10 cellular contexts compared by ENCODE assay signal in the genomic region with DNA sequence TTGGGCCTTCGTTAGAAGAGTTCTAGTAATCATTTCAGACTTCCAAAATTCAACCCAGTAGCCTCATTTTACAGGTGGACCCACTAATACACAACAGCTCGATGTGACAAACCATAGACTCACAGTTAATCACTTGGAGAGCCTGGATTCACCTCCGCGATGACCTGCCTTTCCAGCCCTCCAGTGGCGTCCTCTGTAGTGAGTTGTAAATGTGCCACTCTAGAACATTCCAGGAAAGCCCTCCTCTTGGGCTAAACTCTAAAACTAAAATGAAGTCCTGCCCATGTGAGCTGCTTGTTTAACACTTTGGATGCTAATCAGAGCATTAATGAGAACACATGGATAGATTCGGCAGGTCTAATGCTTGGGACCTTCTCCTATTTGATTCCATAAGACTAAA.
DNase-seq lines count a peak whose midpoint lies in the region; TF ChIP-seq lines count a peak whose summit lies in the region.
"Had no signal": no experiment of that assay in that cellular context is flagged by ENCODE, and none has a peak within 500 bp of the region (broad histone marks: within the 10 kb centered on the region; RNA-seq: fewer than 3 reads in every experiment).

No MANE protein-coding gene starts in this region.

- H2BK120ac ChIP-seq in H9 (ENCODE audit: low read depth, low read length, poor library complexity, severe bottlenecking): no peak overlapping the region

- H3K4me2 ChIP-seq in H9 (ENCODE audit: insufficient read depth, insufficient read length, low read length): no peak overlapping the region

- intact Hi-C loops in CD4-positive, alpha-beta memory T cell (cut with micrococcal nuclease): no loop called here
- intact Hi-C loops in esophagus muscularis mucosa (cut with DNase I) (no loop called here), sigmoid colon (cut with DNase I) (loop anchor here (5.0 kb wide), 3 partner anchors 65 to 120 kb away; no protein-coding TSS in a partner anchor)

- H2BK5ac ChIP-seq in H9 (ENCODE audit: insufficient read length, low read length): no peak overlapping the region

- POLR2A ChIA-PET in CD4-positive, alpha-beta memory T cell (lab: Charles Lee; ENCODE audit: partially characterized antibody): interaction anchor here (1.1 to 7.8 kb wide), 6 partner anchors 18 to 139 kb away, joined by 3 to 66 read pairs (median 12); no protein-coding TSS in a partner anchor

- no peak overlapping the region for H3K23ac ChIP-seq in H9 (ENCODE audit: insufficient read length, low read depth, low read length)

- H3K27ac ChIP-seq in CD4-positive, alpha-beta memory T cell (ENCODE audit: low read depth, low read length): peak overlapping the region; percentile 38
- H3K27ac ChIP-seq in Peyer's patch (peak overlapping the region; percentile 57 to 90 (median 78)), esophagus muscularis mucosa (replicated peaks in 1 of 4) (peak overlapping the region; percentile 87 to 91 (median 88)), sigmoid colon (peak overlapping the region; percentile 80 to 90 (median 85)), H9 (ENCODE audit: insufficient read length, low read depth, low read length) (no peak overlapping the region)

- H3K79me2 ChIP-seq in H9 (ENCODE audit: insufficient read depth, low read length): no peaks in the 10 kb centered on the region

- H3K9me3 Mint-ChIP-seq in CD4-positive, alpha-beta memory T cell: no peaks in the 10 kb centered on the region
- peaks cover 14 to 20% of the 10 kb centered on the region in 2 experiments; a peak in 4 of 5 replicates for H3K9me3 Mint-ChIP-seq in H9
- H3K9me3 Mint-ChIP-seq: activated T-cell treated with anti-CD3 and anti-CD28 coated beads, Interleukin-2, amount 50 U/mL, for 72 hours had no signal

- no peaks in the 10 kb centered on the region for H3K79me1 ChIP-seq in H9 (ENCODE audit: insufficient read depth, low read depth, low read length, poor library complexity, severe bottlenecking)

- H3K14ac ChIP-seq in H9 (ENCODE audit: insufficient read depth, low read length): no peak overlapping the region

- TF ChIP-seq EP300 in esophagus muscularis mucosa (IDR thresholded peaks at IDR 0.05): no peak
- TF ChIP-seq EP300 in sigmoid colon (IDR thresholded peaks at IDR 0.05): no peak

- no peaks in the 10 kb centered on the region for H3K9me3 ChIP-seq in CD4-positive, alpha-beta memory T cell (ENCODE audit: control insufficient read depth in 1 of 2, low read length in 2 of 2)
- no peaks in the 10 kb centered on the region for H3K9me3 ChIP-seq in Peyer's patch
- H3K9me3 ChIP-seq in esophagus muscularis mucosa: no peaks in the 10 kb centered on the region
- H3K9me3 ChIP-seq in sigmoid colon: no peaks in the 10 kb centered on the region
- peaks cover 17% of the 10 kb centered on the region for H3K9me3 ChIP-seq in H9 (ENCODE audit: control insufficient read depth, low read depth, low read length)

- no peaks in the 10 kb centered on the region for H3K23me2 ChIP-seq in H9 (ENCODE audit: insufficient read length, low read depth, low read length, poor library complexity, severe bottlenecking)

- peaks cover 77 to 97% (median 89%) of the 10 kb centered on the region in 4 donors for H3K4me1 Mint-ChIP-seq in CD4-positive, alpha-beta memory T cell
- H3K4me1 Mint-ChIP-seq in H9: peaks cover 18 to 25% of the 10 kb centered on the region in 2 experiments

- no peak overlapping the region for H3K9ac ChIP-seq in H9 (ENCODE audit: extremely low read depth, insufficient read length, low read length)

- no peaks in the 10 kb centered on the region for H4K20me1 ChIP-seq in H9 (ENCODE audit: control insufficient read depth, insufficient read depth, insufficient read length)

- H3K4ac ChIP-seq in H9 (ENCODE audit: low read depth, low read length): no peak overlapping the region

- H3K4me3 ChIP-seq in CD4-positive, alpha-beta memory T cell (ENCODE audit: low read length in 2 of 2): no peak overlapping the region
- H3K4me3 ChIP-seq in Peyer's patch (no peak overlapping the region), esophagus muscularis mucosa (no peak overlapping the region), sigmoid colon (no peak overlapping the region)

- H3T11ph ChIP-seq in H9 (ENCODE audit: low read length): no peak overlapping the region

- no peak for TF ChIP-seq POLR2A in Peyer's patch (IDR thresholded peaks at IDR 0.05)
- TF ChIP-seq POLR2A in esophagus muscularis mucosa (IDR thresholded peaks at IDR 0.05; ENCODE audit: low read depth): no peak
- TF ChIP-seq POLR2A in sigmoid colon (IDR thresholded peaks at IDR 0.05): no peak

- H3K27me3 ChIP-seq in CD4-positive, alpha-beta memory T cell (ENCODE audit: insufficient read depth, low read length): no peaks in the 10 kb centered on the region
- H3K27me3 ChIP-seq in Peyer's patch (no peaks in the 10 kb centered on the region), esophagus muscularis mucosa (no peaks in the 10 kb centered on the region), sigmoid colon (no peaks in the 10 kb centered on the region), H9 (ENCODE audit: insufficient read depth, low read length) (no peaks in the 10 kb centered on the region)

- no peaks in the 10 kb centered on the region for H3K36me3 ChIP-seq in CD4-positive, alpha-beta memory T cell (ENCODE audit: insufficient read depth, low read length)
- H3K36me3 ChIP-seq in Peyer's patch: no peaks in the 10 kb centered on the region
- no peaks in the 10 kb centered on the region for H3K36me3 ChIP-seq in esophagus muscularis mucosa
- H3K36me3 ChIP-seq in sigmoid colon: no peaks in the 10 kb centered on the region

- H3K56ac ChIP-seq in H9 (ENCODE audit: insufficient read length, low read depth, low read length): no peak overlapping the region

- H3K18ac ChIP-seq in H9 (ENCODE audit: insufficient read length, low read depth, low read length): no peak overlapping the region

- DNase-seq in CD4-positive, alpha-beta memory T cell: no peak
- DNase-seq in Peyer's patch (no peak), esophagus muscularis mucosa (ENCODE audit: extremely low spot score) (no peak), sigmoid colon (no peak), H9 (no peak), NCI-H2171 treated with DMSO at 0.1 percent for 48 hours (lab: John Stamatoyannopoulos, UW) (no peak), superior temporal gyrus (ENCODE audit: extremely low spot score) (no peak)
- no peak for DNase-seq in stimulated activated CD4-positive, alpha-beta T cell treated with anti-CD3 and anti-CD28 coated beads, Interleukin-15, amount 100 ng/mL, for 24 hours
- DNase-seq: NK-92 treated with Interleukin-12 subunit alpha and Interleukin-12 subunit beta, amount 100 ng/mL, for 24 hours had no signal

- H2AFZ ChIP-seq in H9 (ENCODE audit: low read length): no peak overlapping the region

- peaks cover 2 to 7% of the 10 kb centered on the region in 2 donors for H3K36me3 Mint-ChIP-seq in CD4-positive, alpha-beta memory T cell
- H3K36me3 Mint-ChIP-seq in H9 (ENCODE audit: insufficient read depth in 1 of 3, low read depth in 3 of 3): peaks cover 13 to 26% (median 26%) of the 10 kb centered on the region in 3 experiments

- no peaks in the 10 kb centered on the region for H3K27me3 Mint-ChIP-seq in CD4-positive, alpha-beta memory T cell
- H3K27me3 Mint-ChIP-seq in H9 (ENCODE audit: low read depth): no peaks in the 10 kb centered on the region

- WGBS in esophagus muscularis mucosa: 86% methylated on average over 6 of the region's 6 CpGs
- 92 to 94% methylated on average over 6 of the region's 6 CpGs for WGBS in sigmoid colon, 2 donors
- no CpG with 5 or more reads among the region's 6 CpGs for WGBS in H9 (ENCODE audit: extremely low coverage, insufficient read length, low lambda C conversion rate)

- no peak for TF ChIP-seq CTCF in Peyer's patch (IDR thresholded peaks at IDR 0.05)
- no peak for TF ChIP-seq CTCF in esophagus muscularis mucosa (IDR thresholded peaks at IDR 0.05)
- TF ChIP-seq CTCF in sigmoid colon (IDR thresholded peaks at IDR 0.05): no peak
- no peak for TF ChIP-seq CTCF in H9 (conservative IDR thresholded peaks at IDR 0.05)

- H2BK12ac ChIP-seq in H9 (ENCODE audit: insufficient read length, low read depth, low read length): no peak overlapping the region

- H3K27ac Mint-ChIP-seq in CD4-positive, alpha-beta memory T cell: peak overlapping the region; percentile 19 to 94 (median 92)
- H3K27ac Mint-ChIP-seq in H9: no peak overlapping the region; a peak in 1 of 7 replicates

- peak overlapping the region in 3 of 8 donors; percentile 17 to 59 (median 29) for H3K4me3 Mint-ChIP-seq in CD4-positive, alpha-beta memory T cell
- no peak overlapping the region for H3K4me3 Mint-ChIP-seq in H9

- no peak overlapping the region for H4K91ac ChIP-seq in H9 (ENCODE audit: insufficient read length, low read depth, low read length)

- H2AK5ac ChIP-seq in H9 (ENCODE audit: insufficient read length, low read length): no peak overlapping the region

- H2BK15ac ChIP-seq in H9 (ENCODE audit: low read depth, low read length): no peak overlapping the region

- H3K4me1 ChIP-seq in CD4-positive, alpha-beta memory T cell (ENCODE audit: insufficient read depth, low read length): peaks cover 100% of the 10 kb centered on the region
- H3K4me1 ChIP-seq in Peyer's patch (peaks cover 3 to 92% (median 34%) of the 10 kb centered on the region in 4 donors), esophagus muscularis mucosa (peaks cover 95 to 100% (median 100%) of the 10 kb centered on the region in 4 donors), sigmoid colon (peaks cover 0 to 100% (median 94%) of the 10 kb centered on the region in 4 donors), H9 (ENCODE audit: insufficient read depth, low read length) (no peaks in the 10 kb centered on the region; the same call in 1 of the 2 replicates)

- H4K8ac ChIP-seq in H9 (replicated peaks; ENCODE audit: insufficient read length, low read depth, low read length): no peak overlapping the region

- CTCF ChIA-PET in CD4-positive, alpha-beta memory T cell (lab: Charles Lee; ENCODE audit: partially characterized antibody): interaction anchor here (1.4 to 2.1 kb wide), 2 partner anchors 42 to 144 kb away, joined by 4 to 8 read pairs; no protein-coding TSS in a partner anchor

- H2BK20ac ChIP-seq in H9 (ENCODE audit: low read depth, low read length, poor library complexity, severe bottlenecking): no peak overlapping the region

- no peak overlapping the region for H4K5ac ChIP-seq in H9 (ENCODE audit: insufficient read length, low read depth, low read length)

Comparison
In these comparisons a context has a peak if more than half of its experiments do, and no peak if none do; other contexts are left out.
1. H3K27ac Mint-ChIP-seq: peak in CD4-positive, alpha-beta memory T cell (7 of 7); none in H9 (0 of 3).